ENCODE assay signal across 8 cellular contexts in genomic region chr5:54419573-54420423, GRCh38. TPM values are rescaled to one million over a fixed set of nuclear protein-coding genes. Genes with fewer than 3 reads are reported as not detected.
DNase-seq lines count a peak whose midpoint lies in the region; ATAC-seq and TF ChIP-seq lines count a peak whose summit lies in the region.
"Not testable (repeated sequence)": the region's sequence is repeated elsewhere in the genome, so short reads cannot be mapped to it uniquely, and the experiment has no call there.

No MANE protein-coding gene starts in this region.

- H3K4me3 ChIP-seq in esophagus muscularis mucosa, lower lobe of right lung: not testable (repeated sequence)

- H3K27me3 Mint-ChIP-seq in activated CD8-positive, alpha-beta T cell treated with anti-CD3 and anti-CD28 coated beads, Interleukin-2, amount 10 ng/mL, durations not matched to agents 7 days and 5 days (ENCODE audit: low read depth): peaks cover 16% of the 10 kb centered on the region

- H3K36me3 Mint-ChIP-seq in activated CD8-positive, alpha-beta T cell treated with anti-CD3 and anti-CD28 coated beads, Interleukin-2, amount 10 ng/mL, durations not matched to agents 7 days and 5 days (ENCODE audit: low read depth): not testable (repeated sequence)

- TF ChIP-seq CTCF in esophagus muscularis mucosa (IDR thresholded peaks at IDR 0.05): peak; percentile 72 to 83 (median 74)
- TF ChIP-seq CTCF in lower lobe of right lung (IDR thresholded peaks at IDR 0.05): peak; percentile 82

- TF ChIP-seq POLR2A in esophagus muscularis mucosa (IDR thresholded peaks at IDR 0.05; ENCODE audit: low read depth): not testable (repeated sequence)

- H3K9me3 Mint-ChIP-seq in activated CD8-positive, alpha-beta T cell treated with anti-CD3 and anti-CD28 coated beads, Interleukin-2, amount 10 ng/mL, durations not matched to agents 7 days and 5 days (ENCODE audit: insufficient read depth): not testable (repeated sequence)

- H3K4me3 Mint-ChIP-seq in activated CD8-positive, alpha-beta T cell treated with anti-CD3 and anti-CD28 coated beads, Interleukin-2, amount 10 ng/mL, durations not matched to agents 7 days and 5 days: not testable (repeated sequence)

- DNase-seq in D341Med (ENCODE audit: low spot score): peak; percentile 41
- DNase-seq in LoVo (ENCODE audit: low spot score): peak; percentile 66
- peak; percentile 41 for DNase-seq in NOMO-1 treated with DMSO at 0.1 percent for 48 hours (lab: John Stamatoyannopoulos, UW; ENCODE audit: unreplicated experiment)
- DNase-seq in activated CD8-positive, alpha-beta T cell treated with anti-CD3 and anti-CD28 coated beads, Interleukin-2, amount 10 ng/mL, durations not matched to agents 7 days and 5 days: peak; percentile 43
- peak; percentile 55 for DNase-seq in esophagus muscularis mucosa (ENCODE audit: extremely low spot score)
- DNase-seq in lower lobe of right lung: not testable (repeated sequence)
- DNase-seq in stromal cell of bone marrow (ENCODE audit: low read depth): peak; percentile 38

- ATAC-seq in GM21390 (IDR thresholded peaks at IDR 0.05; ENCODE audit: unreplicated experiment) (peak; percentile 53), lower lobe of right lung (peak; percentile 73 to 79)
- ATAC-seq in activated CD8-positive, alpha-beta T cell treated with anti-CD3 and anti-CD28 coated beads, Interleukin-2, amount 10 ng/mL, durations not matched to agents 7 days and 5 days: peak; percentile 51

- intact Hi-C loops in esophagus muscularis mucosa (cut with DNase I) (loop anchor here (5.0 kb wide), 2 partner anchors 107 to 177 kb away; partner anchors contain the start of gene ARL15), lower lobe of right lung (cut with DNase I) (loop anchor here (5.0 kb wide), 1 partner anchor 162 kb away; no protein-coding TSS in a partner anchor)

- not testable (repeated sequence) for H3K4me1 Mint-ChIP-seq in activated CD8-positive, alpha-beta T cell treated with anti-CD3 and anti-CD28 coated beads, Interleukin-2, amount 10 ng/mL, durations not matched to agents 7 days and 5 days (ENCODE audit: low read depth)

- TF ChIP-seq EP300 in esophagus muscularis mucosa (IDR thresholded peaks at IDR 0.05): not testable (repeated sequence)

- WGBS in esophagus muscularis mucosa: 49% methylated on average over 10 of the region's 10 CpGs

- H3K27ac Mint-ChIP-seq in activated CD8-positive, alpha-beta T cell treated with anti-CD3 and anti-CD28 coated beads, Interleukin-2, amount 10 ng/mL, durations not matched to agents 7 days and 5 days: not testable (repeated sequence)

- POLR2A ChIA-PET in activated CD8-positive, alpha-beta T cell treated with anti-CD3 and anti-CD28 coated beads, Interleukin-2, amount 10 ng/mL, durations not matched to agents 7 days and 5 days (lab: Charles Lee): not testable (repeated sequence)

- H3K27ac ChIP-seq in esophagus muscularis mucosa (replicated peaks in 1 of 4); lower lobe of right lung: not testable (repeated sequence)

- not testable (repeated sequence) for H3K36me3 ChIP-seq in esophagus muscularis mucosa, lower lobe of right lung

- H3K27me3 ChIP-seq in esophagus muscularis mucosa; lower lobe of right lung (ENCODE audit: low read depth): not testable (repeated sequence)

- CTCF ChIA-PET in activated CD8-positive, alpha-beta T cell treated with anti-CD3 and anti-CD28 coated beads, Interleukin-2, amount 10 ng/mL, durations not matched to agents 7 days and 5 days (lab: Charles Lee): interaction anchor here (0.6 to 1.9 kb wide), 28 partner anchors 9 to 883 kb away, joined by 3 to 21 read pairs (median 4); partner anchors contain the start of gene ARL15

- not testable (repeated sequence) for H3K4me1 ChIP-seq in esophagus muscularis mucosa, lower lobe of right lung

- not testable (repeated sequence) for H3K9me3 ChIP-seq in esophagus muscularis mucosa, lower lobe of right lung

RNA-seq across cellular contexts. Expression of gene HSPB3, which starts 35.7 kb away (rescaled TPM):
- total RNA-seq in activated CD8-positive, alpha-beta T cell treated with anti-CD3 and anti-CD28 coated beads, Interleukin-2, amount 10 ng/mL, durations not matched to agents 7 days and 5 days: not detected
- total RNA-seq in esophagus muscularis mucosa: 100 to 1,000 TPM in 1 of 4 donors, 10 to 100 TPM in 3; 19.1 to 115 (median 51.0) TPM
- total RNA-seq in lower lobe of right lung: not detected

Comparison
In these comparisons a context has a peak if more than half of its experiments do, and no peak if none do; other contexts are left out.
1. RNA of gene HSPB3, which starts 35.7 kb away (total RNA-seq): 19.1 to 115 TPM in esophagus muscularis mucosa; not detected in lower lobe of right lung (single experiment) and not detected in activated CD8-positive, alpha-beta T cell treated with anti-CD3 and anti-CD28 coated beads, Interleukin-2, amount 10 ng/mL, durations not matched to agents 7 days and 5 days; every median in the first group is over 10 times any median in the second.
2. Peak in every context shown above with its lines, with median percentiles within 50 percentile points of each other: ATAC-seq.